11 cellular contexts compared by ENCODE assay signal in genomic region chr14:87131879-87132278, GRCh38.
A peak's percentile ranks its signal among the peaks of the same experiment; 100 is the strongest.
DNase-seq lines count a peak whose midpoint lies in the region; ATAC-seq and TF ChIP-seq lines count a peak whose summit lies in the region.
"Had no signal": no experiment of that assay in that cellular context is flagged by ENCODE, and none has a peak within 500 bp of the region (broad histone marks: within the 10 kb centered on the region; RNA-seq: fewer than 3 reads in every experiment).

No MANE protein-coding gene starts in this region.

- ATAC-seq in GM18520 (IDR thresholded peaks at IDR 0.05; ENCODE audit: unreplicated experiment), result no peak

- H3K36me3 Mint-ChIP-seq in neural progenitor cell, result no peaks in the 10 kb centered on the region

- H3K4me2 ChIP-seq in neural progenitor cell, result no peak overlapping the region

- H3K27ac ChIP-seq in esophagus squamous epithelium (no peak overlapping the region), neural progenitor cell (no peak overlapping the region)
- H3K27ac ChIP-seq: heart left ventricle had no signal

- H3K4me3 Mint-ChIP-seq in neural progenitor cell, result no peak overlapping the region
- H3K4me3 Mint-ChIP-seq: activated B cell treated with CpG ODN at 0.5 μM for 24 hours had no signal

- H2AFZ ChIP-seq in neural progenitor cell (replicated peaks), result no peak overlapping the region

- peaks cover 0 to 8% (median 0%) of the 10 kb centered on the region in 3 donors for H3K9me3 ChIP-seq in esophagus squamous epithelium
- H3K9me3 ChIP-seq in neural progenitor cell (ENCODE audit: low read depth), result no peaks in the 10 kb centered on the region
- H3K9me3 ChIP-seq: heart left ventricle had no signal

- H3K27ac Mint-ChIP-seq in neural progenitor cell, result no peak overlapping the region
- H3K27ac Mint-ChIP-seq: activated B cell treated with CpG ODN at 0.5 μM for 24 hours had no signal

- no peaks in the 10 kb centered on the region for H3K27me3 Mint-ChIP-seq in neural progenitor cell (ENCODE audit: insufficient read depth, low read depth)
- H3K27me3 Mint-ChIP-seq: activated B cell treated with CpG ODN at 0.5 μM for 24 hours had no signal

- no peaks in the 10 kb centered on the region for H3F3A ChIP-seq in neural progenitor cell (ENCODE audit: low read depth)

- no peak overlapping the region for H3K9ac ChIP-seq in neural progenitor cell

- no peaks in the 10 kb centered on the region for H3K4me1 ChIP-seq in esophagus squamous epithelium
- H3K4me1 ChIP-seq in neural progenitor cell, result no peaks in the 10 kb centered on the region
- H3K4me1 ChIP-seq: heart left ventricle had no signal

- H3K9me3 Mint-ChIP-seq in neural progenitor cell, result no peaks in the 10 kb centered on the region

- 26 to 31% methylated on average over 5 of the region's 5 CpGs for WGBS in esophagus squamous epithelium, 2 donors

- H3K27me3 ChIP-seq in esophagus squamous epithelium (no peaks in the 10 kb centered on the region), neural progenitor cell (peaks cover 4% of the 10 kb centered on the region)
- H3K27me3 ChIP-seq: heart left ventricle had no signal

- H3K79me2 ChIP-seq in neural progenitor cell (ENCODE audit: low read depth), result no peaks in the 10 kb centered on the region

- no peak for TF ChIP-seq POLR2A in esophagus squamous epithelium (IDR thresholded peaks at IDR 0.05)

- intact Hi-C loops in esophagus squamous epithelium (cut with DNase I), result no loop called here

- no peak overlapping the region for H3K4me3 ChIP-seq in epithelial cell of proximal tubule (ENCODE audit: low read depth, low read length)
- no peak overlapping the region for H3K4me3 ChIP-seq in esophagus squamous epithelium
- no peak overlapping the region for H3K4me3 ChIP-seq in neural progenitor cell
- H3K4me3 ChIP-seq: heart left ventricle, skin epidermis had no signal

- DNase-seq in HCEC 1CT, result peak; percentile 76
- DNase-seq in NCI-H748 (lab: John Stamatoyannopoulos, UW; ENCODE audit: unreplicated experiment), result peak; percentile 66
- DNase-seq in epithelial cell of proximal tubule (ENCODE audit: low read depth), result peak; percentile 32
- peak; percentile 34 for DNase-seq in pons (ENCODE audit: low spot score)
- DNase-seq in T1000 (lab: John Stamatoyannopoulos, UW), result no peak
- no peak for DNase-seq in esophagus squamous epithelium (lab: John Stamatoyannopoulos, UW)
- DNase-seq in neural progenitor cell (ENCODE audit: low spot score), result no peak
- DNase-seq: activated B cell treated with CpG ODN at 0.5 μM for 24 hours, heart left ventricle had no signal

- no peaks in the 10 kb centered on the region for H4K20me1 ChIP-seq in neural progenitor cell (ENCODE audit: low read depth)

- TF ChIP-seq CTCF in epithelial cell of proximal tubule (conservative IDR thresholded peaks at IDR 0.05; ENCODE audit: low read depth, low read length) (no peak), esophagus squamous epithelium (IDR thresholded peaks at IDR 0.05) (no peak), neural progenitor cell (IDR thresholded peaks at IDR 0.05) (no peak)

- H3K4me1 Mint-ChIP-seq in neural progenitor cell, result no peaks in the 10 kb centered on the region
- H3K4me1 Mint-ChIP-seq: activated B cell treated with CpG ODN at 0.5 μM for 24 hours had no signal

- no peaks in the 10 kb centered on the region for H3K36me3 ChIP-seq in esophagus squamous epithelium
- no peaks in the 10 kb centered on the region for H3K36me3 ChIP-seq in neural progenitor cell
- H3K36me3 ChIP-seq: heart left ventricle had no signal

Comparison
In these comparisons a context has a peak if more than half of its experiments do, and no peak if none do; other contexts are left out.
1. DNase-seq: peak in HCEC 1CT (single experiment), NCI-H748 (single experiment), epithelial cell of proximal tubule (single experiment) and pons (single experiment); none in T1000 (single experiment), esophagus squamous epithelium (single experiment) and neural progenitor cell (single experiment).